Comparison of ENCODE assay signal across 13 cellular contexts in the genomic region with DNA sequence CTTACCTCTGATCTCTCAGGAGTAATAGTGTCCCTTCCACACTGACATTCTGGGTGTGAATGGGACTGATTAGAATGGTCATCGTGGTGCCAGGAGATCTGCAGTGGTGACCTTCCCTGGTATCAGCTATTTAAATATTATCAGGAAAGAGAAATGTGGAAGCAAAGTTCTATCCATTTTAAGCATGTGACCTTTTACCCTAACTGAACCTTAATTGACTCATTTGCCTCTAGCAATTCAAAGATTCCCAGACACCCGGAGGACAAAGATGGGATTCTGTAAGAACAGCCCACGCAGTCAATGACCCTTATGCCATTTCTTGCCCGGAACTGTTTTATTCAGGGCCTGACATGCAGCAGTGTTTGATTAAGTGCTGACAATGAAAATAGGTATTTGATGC. TPM values are rescaled to one million over a fixed set of nuclear protein-coding genes. Genes with fewer than 3 reads are reported as not detected.
DNase-seq lines count a peak whose midpoint lies in the region; ATAC-seq and TF ChIP-seq lines count a peak whose summit lies in the region.
"Had no signal": no experiment of that assay in that cellular context is flagged by ENCODE, and none has a peak within 500 bp of the region (broad histone marks: within the 10 kb centered on the region; RNA-seq: fewer than 3 reads in every experiment).

No MANE protein-coding gene starts in this region.

- H3K9ac ChIP-seq in mammary epithelial cell (ENCODE audit: insufficient read depth, low read length) (peak overlapping the region; percentile 56), mesendoderm (ENCODE audit: low read length) (peak overlapping the region; percentile 5)
- H3K9ac ChIP-seq: KMS-11 had no signal

- in situ Hi-C loops in mammary epithelial cell (cut with MboI; ENCODE audit: low sequenced_read_pairs in 2 of 2), result no loop called here
- in situ Hi-C loops in GM13977 (cut with MboI; ENCODE audit: low pct_unique_long_range_greater_than_20kb, low sequenced_read_pairs, unreplicated experiment), result no loop called here

- H4K20me1 ChIP-seq in mammary epithelial cell (ENCODE audit: insufficient read depth, low read length), result no peaks in the 10 kb centered on the region

- DNase-seq in stimulated activated naive CD8-positive, alpha-beta T cell treated with anti-CD3 and anti-CD28 coated beads, Interleukin-15, Interleukin-2, amounts not matched to agents 100 U/mL and 50 U/mL, for 24 hours, result no peak
- DNase-seq in mammary epithelial cell (peak; percentile 82), mesendoderm (no peak), GM13977 (ENCODE audit: low spot score) (no peak), SKM-1 treated with dmso at 0.1 percent for 144 hours (lab: John Stamatoyannopoulos, UW; ENCODE audit: unreplicated experiment) (no peak), BE2C (no peak)
- DNase-seq: activated CD4-positive, CD25-positive, alpha-beta regulatory T cell treated with anti-CD3 and anti-CD28 coated beads, Interleukin-2, amount 50 U/mL, for 72 hours; caudate nucleus; NCI-H2029 treated with DMSO at 0.1 percent for 48 hours; upper lobe of right lung had no signal

- no peak overlapping the region for H2BK5ac ChIP-seq in mesendoderm (ENCODE audit: low read length)

- CTCF ChIA-PET in mammary epithelial cell (lab: Charles Lee; ENCODE audit: low non-redundant PET), result no interaction called here

- intact Hi-C loops in mammary epithelial cell (cut with micrococcal nuclease), result loop anchor here (5.0 to 10.0 kb wide), 4 partner anchors 167 to 333 kb away; a partner anchor contains a TSS

- H2AFZ ChIP-seq in mammary epithelial cell (ENCODE audit: low read depth, low read length), result peak overlapping the region; percentile 54

- H3K79me1 ChIP-seq in mesendoderm (ENCODE audit: low read length), result no peaks in the 10 kb centered on the region

- H3K9me3 Mint-ChIP-seq in stimulated activated naive CD8-positive, alpha-beta T cell treated with anti-CD3 and anti-CD28 coated beads, Interleukin-15, Interleukin-2, amounts not matched to agents 100 ng/mL and 50 ng/mL, for 24 hours, result no peaks in the 10 kb centered on the region

- no peak overlapping the region for H3K4me3 ChIP-seq in mammary epithelial cell (replicated peaks in 1 of 3; ENCODE audit: insufficient read depth in 1 of 3, low read depth in 2 of 3, low read length in 3 of 3)
- H3K4me3 ChIP-seq in mesendoderm (ENCODE audit: low read length), result no peak overlapping the region
- no peak overlapping the region for H3K4me3 ChIP-seq in BE2C (ENCODE audit: low read depth, low read length)
- H3K4me3 ChIP-seq: upper lobe of right lung had no signal

- H3K27ac Mint-ChIP-seq in stimulated activated naive CD8-positive, alpha-beta T cell treated with anti-CD3 and anti-CD28 coated beads, Interleukin-15, Interleukin-2, amounts not matched to agents 100 ng/mL and 50 ng/mL, for 24 hours, result peak overlapping the region; percentile 89

- no peak overlapping the region for H3K56ac ChIP-seq in mesendoderm (ENCODE audit: low read length)

- ATAC-seq in stimulated activated naive CD8-positive, alpha-beta T cell treated with anti-CD3 and anti-CD28 coated beads, Interleukin-15, Interleukin-2, amounts not matched to agents 100 U/mL and 50 U/mL, for 24 hours, result no peak
- ATAC-seq in SK-N-SH treated with all-trans-retinoic acid at 6 μM for 48 hours, result no peak
- ATAC-seq: upper lobe of right lung had no signal

- H3K27me3 Mint-ChIP-seq in stimulated activated naive CD8-positive, alpha-beta T cell treated with anti-CD3 and anti-CD28 coated beads, Interleukin-15, Interleukin-2, amounts not matched to agents 100 ng/mL and 50 ng/mL, for 24 hours, result no peaks in the 10 kb centered on the region

- H3K36me3 Mint-ChIP-seq in stimulated activated naive CD8-positive, alpha-beta T cell treated with anti-CD3 and anti-CD28 coated beads, Interleukin-15, Interleukin-2, amounts not matched to agents 100 ng/mL and 50 ng/mL, for 24 hours (ENCODE audit: low read depth), result no peaks in the 10 kb centered on the region

- H3K4ac ChIP-seq in mesendoderm (ENCODE audit: low read depth, low read length), result no peak overlapping the region

- dilution Hi-C loops in mammary epithelial cell (cut with HindIII; ENCODE audit: low sequenced_read_pairs), result no loop called here

- BruUV-seq in mammary epithelial cell (replicated peaks; lab: Mats Ljungman, UMichigan), result no TSS peak

- H3K27ac ChIP-seq in mammary epithelial cell (ENCODE audit: insufficient read depth, low read depth, low read length), result peak overlapping the region; percentile 93
- no peak overlapping the region for H3K27ac ChIP-seq in mesendoderm (ENCODE audit: low read depth, low read length)
- H3K27ac ChIP-seq: KMS-11, upper lobe of right lung had no signal

- H3K23ac ChIP-seq in mesendoderm (ENCODE audit: low read length), result no peak overlapping the region

- no peak overlapping the region for H2BK120ac ChIP-seq in mesendoderm (ENCODE audit: low read depth, low read length)

- H3K36me3 ChIP-seq in mammary epithelial cell (ENCODE audit: insufficient read depth, low read length), result no peaks in the 10 kb centered on the region
- H3K36me3 ChIP-seq in mesendoderm (ENCODE audit: control insufficient read depth, insufficient read depth, low read length), result no peaks in the 10 kb centered on the region
- H3K36me3 ChIP-seq in BE2C, result no peaks in the 10 kb centered on the region
- H3K36me3 ChIP-seq: upper lobe of right lung had no signal

- no peaks in the 10 kb centered on the region for H3K9me3 ChIP-seq in mammary epithelial cell (replicated peaks; ENCODE audit: insufficient read depth, low read length)
- H3K9me3 ChIP-seq in BE2C, result no peaks in the 10 kb centered on the region
- H3K9me3 ChIP-seq: upper lobe of right lung had no signal

- 5% methylated on average over 4 of the region's 4 CpGs for WGBS in mammary epithelial cell (ENCODE audit: low coverage, missing lambda C conversion rate)
- WGBS in mesendoderm (ENCODE audit: extremely low coverage, insufficient coverage, low lambda C conversion rate), result no CpG with 5 or more reads among the region's 4 CpGs

- H3K79me2 ChIP-seq in mammary epithelial cell (ENCODE audit: insufficient read depth, low read length), result no peaks in the 10 kb centered on the region
- no peaks in the 10 kb centered on the region for H3K79me2 ChIP-seq in mesendoderm (ENCODE audit: control insufficient read depth, insufficient read depth, low read length)

- peak overlapping the region; percentile 67 for H3K4me2 ChIP-seq in mammary epithelial cell (ENCODE audit: insufficient read depth, low read depth, low read length)
- no peak overlapping the region for H3K4me2 ChIP-seq in mesendoderm (ENCODE audit: low read length)
- H3K4me2 ChIP-seq: KMS-11 had no signal

- TF ChIP-seq CTCF in mammary epithelial cell (conservative IDR thresholded peaks at IDR 0.05 in 1 of 2, IDR thresholded peaks at IDR 0.05 in 1 of 2; ENCODE audit: extremely low read depth in 1 of 2, insufficient read depth in 1 of 2, low read depth in 1 of 2, low read length in 2 of 2) (no peak), GM13977 (IDR thresholded peaks at IDR 0.05; ENCODE audit: extremely low read depth, insufficient read depth, missing control alignments) (no peak), BE2C (IDR thresholded peaks at IDR 0.05; ENCODE audit: low read depth, low read length) (no peak)

- H3K4me3 Mint-ChIP-seq in stimulated activated naive CD8-positive, alpha-beta T cell treated with anti-CD3 and anti-CD28 coated beads, Interleukin-15, Interleukin-2, amounts not matched to agents 100 ng/mL and 50 ng/mL, for 24 hours, result no peak overlapping the region

- H3K18ac ChIP-seq in mesendoderm (ENCODE audit: low read length), result no peak overlapping the region

- H2BK15ac ChIP-seq in mesendoderm (replicated peaks; ENCODE audit: low read depth), result no peak overlapping the region

- peaks cover 36% of the 10 kb centered on the region for H3K4me1 ChIP-seq in mammary epithelial cell (ENCODE audit: insufficient read depth, low read length)
- H3K4me1 ChIP-seq in mesendoderm (ENCODE audit: control insufficient read depth, low read depth, low read length), result peaks cover 22% of the 10 kb centered on the region
- peaks cover 4% of the 10 kb centered on the region; the same call in 1 of the 2 replicates for H3K4me1 ChIP-seq in BE2C

- H3K27me3 ChIP-seq in mammary epithelial cell (ENCODE audit: insufficient read depth, low read length) (no peaks in the 10 kb centered on the region), mesendoderm (ENCODE audit: insufficient read depth, low read length, poor library complexity) (no peaks in the 10 kb centered on the region), BE2C (no peaks in the 10 kb centered on the region)
- H3K27me3 ChIP-seq: upper lobe of right lung had no signal

- H4K5ac ChIP-seq in mesendoderm (ENCODE audit: low read length), result no peak overlapping the region

- H2AK5ac ChIP-seq in mesendoderm (ENCODE audit: low read length), result peak overlapping the region; percentile 49

- peaks cover 33% of the 10 kb centered on the region for H3K4me1 Mint-ChIP-seq in stimulated activated naive CD8-positive, alpha-beta T cell treated with anti-CD3 and anti-CD28 coated beads, Interleukin-15, Interleukin-2, amounts not matched to agents 100 ng/mL and 50 ng/mL, for 24 hours (ENCODE audit: low read depth)

- H4K8ac ChIP-seq in mesendoderm (ENCODE audit: low read depth, low read length), result no peak overlapping the region

TF ChIP-seq in SK-N-SH treated with all-trans-retinoic acid at 6 μM for 48 hours, 23 proteins besides CTCF, POLR2A, EP300 and RAD21:
- TF ChIP-seq BACH2 (CRISPR knock-in tag; IDR thresholded peaks at IDR 0.05; ENCODE audit: borderline replicate concordance), result no peak
TF ChIP-seq in SK-N-SH treated with all-trans-retinoic acid at 6 μM for 48 hours: peak in this region for 0.

RNA-seq across cellular contexts. Expression of a gene that starts 10.3 kb away (rescaled TPM):
- not detected for total RNA-seq in mammary epithelial cell
- not detected for polyA plus RNA-seq in mammary epithelial cell
- polyA minus RNA-seq in mammary epithelial cell, result not detected
- not detected for polyA plus RNA-seq in mesendoderm (2013, experiment 1 of 2)
- polyA plus RNA-seq in mesendoderm (2013, experiment 2 of 2), result not detected
- polyA plus RNA-seq in BE2C (2012; ENCODE audit: insufficient read depth, insufficient read length, low read depth), result not detected
